8 cellular contexts compared by ENCODE assay signal in the genomic region with DNA sequence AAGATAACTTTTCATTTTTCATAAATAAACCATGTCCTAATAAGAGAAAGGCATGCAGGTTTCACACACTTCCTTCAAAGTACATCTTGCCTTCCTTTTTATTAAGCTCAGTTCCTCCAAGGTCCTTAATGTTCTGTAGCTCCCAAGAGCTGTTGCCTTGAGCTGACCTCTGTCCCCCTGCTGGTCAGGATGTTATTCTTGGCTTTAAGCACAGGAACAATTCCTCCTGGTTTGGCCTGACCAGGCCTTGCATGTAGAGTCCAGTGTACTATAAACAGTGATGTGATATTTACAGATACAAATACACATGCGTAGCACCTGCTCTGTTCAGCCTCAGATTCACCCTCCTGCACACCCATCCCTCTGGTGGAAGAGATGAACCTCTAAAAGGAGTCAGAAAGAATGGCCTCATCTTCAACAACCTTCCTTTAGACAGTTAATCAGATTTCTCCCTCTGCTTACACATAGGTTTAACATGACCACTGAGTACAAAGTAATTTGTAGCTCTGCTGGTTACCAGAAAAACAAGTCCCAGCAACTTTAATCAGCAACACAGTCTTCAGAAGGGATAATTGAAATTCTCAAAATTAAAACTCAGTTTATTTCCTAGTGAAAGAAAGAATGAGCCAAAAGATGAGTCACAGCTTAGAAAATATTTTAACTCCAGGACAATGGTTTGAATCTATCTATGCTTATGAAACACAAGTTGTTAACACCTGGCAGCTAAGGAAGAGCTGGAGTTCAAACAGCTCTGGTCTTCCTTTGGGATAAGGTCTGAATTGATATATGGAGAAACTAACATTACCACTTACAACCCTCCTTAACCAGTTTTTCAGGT. TPM values are rescaled to one million over a fixed set of nuclear protein-coding genes. Genes with fewer than 3 reads are reported as not detected.
A peak's percentile ranks its signal among the peaks of the same experiment; 100 is the strongest.
DNase-seq lines count a peak whose midpoint lies in the region; ATAC-seq and TF ChIP-seq lines count a peak whose summit lies in the region.

No MANE protein-coding gene starts in this region.

- H3K27ac ChIP-seq in VCaP, result peak overlapping the region; percentile 74

- ATAC-seq in left cardiac atrium (peak; percentile 89 to 94), HG03457 (IDR thresholded peaks at IDR 0.05; ENCODE audit: unreplicated experiment) (no peak), GM21390 (IDR thresholded peaks at IDR 0.05; ENCODE audit: unreplicated experiment) (no peak), GM18858 (IDR thresholded peaks at IDR 0.05; ENCODE audit: unreplicated experiment) (no peak)

- H3K4me3 ChIP-seq in AG09309 (ENCODE audit: control insufficient read depth, low read depth, low read length), result no peak overlapping the region
- H3K4me3 ChIP-seq in retinal pigment epithelial cell (ENCODE audit: low read length), result no peak overlapping the region

- intact Hi-C loops in left cardiac atrium (cut with DNase I), result loop anchor here in 1 of 2 donors (5.0 kb wide), 1 partner anchor 45 kb away; a partner anchor contains a TSS

- peak; percentile 26 for TF ChIP-seq CTCF in AG09309 (IDR thresholded peaks at IDR 0.05; ENCODE audit: control insufficient read depth, insufficient read depth, low read depth, low read length, missing control alignments)
- TF ChIP-seq CTCF in VCaP (conservative IDR thresholded peaks at IDR 0.05), result peak; percentile 79
- peak; percentile 63 for TF ChIP-seq CTCF in retinal pigment epithelial cell (conservative IDR thresholded peaks at IDR 0.05; ENCODE audit: low read depth, low read length)

- no peak for DNase-seq in AG09309 (ENCODE audit: low read depth)
- DNase-seq in HK-2 (ENCODE audit: unreplicated experiment), result peak; percentile 5
- DNase-seq in left cardiac atrium, result peak; percentile 58
- no peak for DNase-seq in retinal pigment epithelial cell (ENCODE audit: low read depth)

RNA-seq across cellular contexts. Expression of a gene that starts 46.5 kb away (rescaled TPM):
- total RNA-seq in left cardiac atrium, result 10 to 100 TPM; 12.5 to 13.4 TPM

Comparison
In these comparisons a context has a peak if more than half of its experiments do, and no peak if none do; other contexts are left out.
1. DNase-seq: peak in HK-2 (single experiment) and left cardiac atrium (single experiment); none in AG09309 (single experiment) and retinal pigment epithelial cell (single experiment).
2. CTCF ChIP-seq: peak in every context shown above with its lines; median percentile 79 in VCaP; 63 in retinal pigment epithelial cell; 26 in AG09309.
3. ATAC-seq: peak in left cardiac atrium (2 of 2); none in HG03457 (single experiment), GM21390 (single experiment) and GM18858 (single experiment).